1 cellular context compared by ENCODE assay signal in the genomic region with DNA sequence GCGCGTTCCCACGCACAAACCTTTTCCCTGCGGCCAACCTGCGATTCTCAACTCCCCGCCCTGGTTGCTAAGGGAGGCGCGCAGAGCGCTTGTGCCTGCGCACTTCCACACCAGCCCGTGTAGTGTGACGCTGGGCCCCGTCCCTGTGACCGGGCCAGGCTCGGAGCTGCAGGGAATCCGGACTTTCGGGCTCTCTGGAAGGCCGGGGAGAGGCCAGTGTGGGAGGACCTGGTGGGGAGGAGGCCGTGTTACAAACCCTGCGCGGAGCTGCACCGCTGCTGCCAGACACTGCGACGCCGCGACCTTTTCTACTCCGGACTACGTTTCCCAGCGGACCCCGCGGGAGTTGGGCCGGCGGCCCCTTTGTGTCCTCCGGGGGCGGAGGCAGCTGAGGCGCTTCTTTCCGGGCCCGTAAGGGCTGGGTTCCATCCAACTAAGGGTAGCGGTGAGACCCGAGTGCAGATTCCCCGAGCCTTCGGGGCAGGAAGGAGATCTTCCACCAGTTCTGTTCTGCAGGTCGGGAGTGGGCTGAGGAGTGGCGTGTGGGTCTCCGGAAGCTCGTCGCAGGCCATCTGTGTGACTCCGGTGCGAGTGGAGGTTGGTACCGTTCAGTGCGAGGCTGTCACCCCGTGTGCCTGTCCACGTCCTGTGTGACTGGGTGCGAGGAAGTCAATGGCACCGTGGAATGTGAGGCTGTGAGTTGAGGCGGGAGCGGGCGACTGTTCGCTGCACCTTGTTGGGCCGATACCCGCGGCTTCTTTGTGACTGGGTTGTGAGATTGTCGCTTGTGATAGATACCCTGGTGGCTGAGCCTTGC.
TF ChIP-seq lines count a peak whose summit lies in the region.

A gene (plus strand): TSS at position 396 of the 817 bp plus-strand sequence. CDS start 999 bp downstream, outside the sequence.

TF ChIP-seq in HEK293, 187 proteins besides CTCF, POLR2A, EP300 and RAD21 (continued from another document and continues in another):
- TF ChIP-seq, protein P1, sequence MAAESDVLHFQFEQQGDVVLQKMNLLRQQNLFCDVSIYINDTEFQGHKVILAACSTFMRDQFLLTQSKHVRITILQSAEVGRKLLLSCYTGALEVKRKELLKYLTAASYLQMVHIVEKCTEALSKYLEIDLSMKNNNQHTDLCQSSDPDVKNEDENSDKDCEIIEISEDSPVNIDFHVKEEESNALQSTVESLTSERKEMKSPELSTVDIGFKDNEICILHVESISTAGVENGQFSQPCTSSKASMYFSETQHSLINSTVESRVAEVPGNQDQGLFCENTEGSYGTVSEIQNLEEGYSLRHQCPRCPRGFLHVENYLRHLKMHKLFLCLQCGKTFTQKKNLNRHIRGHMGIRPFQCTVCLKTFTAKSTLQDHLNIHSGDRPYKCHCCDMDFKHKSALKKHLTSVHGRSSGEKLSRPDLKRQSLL (tag by site-specific recombination; IDR thresholded peaks at IDR 0.05): peak; percentile 52; the same call in 1 of the 2 replicates
- TF ChIP-seq ZBTB1 (tag by site-specific recombination; IDR thresholded peaks at IDR 0.05): no peak
- peak; percentile 92 for TF ChIP-seq KLF8 (tag by site-specific recombination; IDR thresholded peaks at IDR 0.05)
- TF ChIP-seq YY1 (tag by site-specific recombination; IDR thresholded peaks at IDR 0.05): peak; percentile 79
- TF ChIP-seq ZNF433 (tag by site-specific recombination; IDR thresholded peaks at IDR 0.05; ENCODE audit: low read depth): no peak
- TF ChIP-seq RBAK (tag by site-specific recombination; IDR thresholded peaks at IDR 0.05): no peak
- TF ChIP-seq ZNF391 (tag by site-specific recombination; IDR thresholded peaks at IDR 0.05; ENCODE audit: borderline replicate concordance, low read depth): peak; percentile 91; the same call in 1 of the 2 replicates
- no peak for TF ChIP-seq MEIS1 (CRISPR knock-in tag; IDR thresholded peaks at IDR 0.05; ENCODE audit: borderline replicate concordance)
- no peak for TF ChIP-seq GFI1B (tag by site-specific recombination; IDR thresholded peaks at IDR 0.05)
- TF ChIP-seq, protein P2, sequence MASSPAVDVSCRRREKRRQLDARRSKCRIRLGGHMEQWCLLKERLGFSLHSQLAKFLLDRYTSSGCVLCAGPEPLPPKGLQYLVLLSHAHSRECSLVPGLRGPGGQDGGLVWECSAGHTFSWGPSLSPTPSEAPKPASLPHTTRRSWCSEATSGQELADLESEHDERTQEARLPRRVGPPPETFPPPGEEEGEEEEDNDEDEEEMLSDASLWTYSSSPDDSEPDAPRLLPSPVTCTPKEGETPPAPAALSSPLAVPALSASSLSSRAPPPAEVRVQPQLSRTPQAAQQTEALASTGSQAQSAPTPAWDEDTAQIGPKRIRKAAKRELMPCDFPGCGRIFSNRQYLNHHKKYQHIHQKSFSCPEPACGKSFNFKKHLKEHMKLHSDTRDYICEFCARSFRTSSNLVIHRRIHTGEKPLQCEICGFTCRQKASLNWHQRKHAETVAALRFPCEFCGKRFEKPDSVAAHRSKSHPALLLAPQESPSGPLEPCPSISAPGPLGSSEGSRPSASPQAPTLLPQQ (tag by site-specific recombination; IDR thresholded peaks at IDR 0.05): no peak; the same call in none of the 2 replicates
- TF ChIP-seq, protein P3, sequence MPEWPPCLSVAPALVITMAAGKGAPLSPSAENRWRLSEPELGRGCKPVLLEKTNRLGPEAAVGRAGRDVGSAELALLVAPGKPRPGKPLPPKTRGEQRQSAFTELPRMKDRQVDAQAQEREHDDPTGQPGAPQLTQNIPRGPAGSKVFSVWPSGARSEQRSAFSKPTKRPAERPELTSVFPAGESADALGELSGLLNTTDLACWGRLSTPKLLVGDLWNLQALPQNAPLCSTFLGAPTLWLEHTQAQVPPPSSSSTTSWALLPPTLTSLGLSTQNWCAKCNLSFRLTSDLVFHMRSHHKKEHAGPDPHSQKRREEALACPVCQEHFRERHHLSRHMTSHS (tag by site-specific recombination; IDR thresholded peaks at IDR 0.05): no peak; the same call in 1 of the 2 replicates
- TF ChIP-seq ZNF707 (tag by site-specific recombination; IDR thresholded peaks at IDR 0.05): no peak
- TF ChIP-seq, protein P4, sequence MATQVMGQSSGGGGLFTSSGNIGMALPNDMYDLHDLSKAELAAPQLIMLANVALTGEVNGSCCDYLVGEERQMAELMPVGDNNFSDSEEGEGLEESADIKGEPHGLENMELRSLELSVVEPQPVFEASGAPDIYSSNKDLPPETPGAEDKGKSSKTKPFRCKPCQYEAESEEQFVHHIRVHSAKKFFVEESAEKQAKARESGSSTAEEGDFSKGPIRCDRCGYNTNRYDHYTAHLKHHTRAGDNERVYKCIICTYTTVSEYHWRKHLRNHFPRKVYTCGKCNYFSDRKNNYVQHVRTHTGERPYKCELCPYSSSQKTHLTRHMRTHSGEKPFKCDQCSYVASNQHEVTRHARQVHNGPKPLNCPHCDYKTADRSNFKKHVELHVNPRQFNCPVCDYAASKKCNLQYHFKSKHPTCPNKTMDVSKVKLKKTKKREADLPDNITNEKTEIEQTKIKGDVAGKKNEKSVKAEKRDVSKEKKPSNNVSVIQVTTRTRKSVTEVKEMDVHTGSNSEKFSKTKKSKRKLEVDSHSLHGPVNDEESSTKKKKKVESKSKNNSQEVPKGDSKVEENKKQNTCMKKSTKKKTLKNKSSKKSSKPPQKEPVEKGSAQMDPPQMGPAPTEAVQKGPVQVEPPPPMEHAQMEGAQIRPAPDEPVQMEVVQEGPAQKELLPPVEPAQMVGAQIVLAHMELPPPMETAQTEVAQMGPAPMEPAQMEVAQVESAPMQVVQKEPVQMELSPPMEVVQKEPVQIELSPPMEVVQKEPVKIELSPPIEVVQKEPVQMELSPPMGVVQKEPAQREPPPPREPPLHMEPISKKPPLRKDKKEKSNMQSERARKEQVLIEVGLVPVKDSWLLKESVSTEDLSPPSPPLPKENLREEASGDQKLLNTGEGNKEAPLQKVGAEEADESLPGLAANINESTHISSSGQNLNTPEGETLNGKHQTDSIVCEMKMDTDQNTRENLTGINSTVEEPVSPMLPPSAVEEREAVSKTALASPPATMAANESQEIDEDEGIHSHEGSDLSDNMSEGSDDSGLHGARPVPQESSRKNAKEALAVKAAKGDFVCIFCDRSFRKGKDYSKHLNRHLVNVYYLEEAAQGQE (tag by site-specific recombination; IDR thresholded peaks at IDR 0.05): peak; percentile 49; the same call in 1 of the 2 replicates
- TF ChIP-seq ZSCAN30 (tag by site-specific recombination; IDR thresholded peaks at IDR 0.05): peak; percentile 99
- 0 out of 2 replicates have a peak, but pooled peaks have one; percentile 52 for TF ChIP-seq KLF7 (tag by site-specific recombination; IDR thresholded peaks at IDR 0.05; ENCODE audit: borderline replicate concordance)
- 0 out of 2 replicates have a peak, but pooled peaks have one; percentile 18 for TF ChIP-seq ZNF548 (tag by site-specific recombination; IDR thresholded peaks at IDR 0.05)
- TF ChIP-seq FEZF1 (tag by site-specific recombination; IDR thresholded peaks at IDR 0.05): peak; percentile 74
- no peak for TF ChIP-seq ZNF530 (tag by site-specific recombination; IDR thresholded peaks at IDR 0.05; ENCODE audit: low read depth)
- TF ChIP-seq, protein P5, sequence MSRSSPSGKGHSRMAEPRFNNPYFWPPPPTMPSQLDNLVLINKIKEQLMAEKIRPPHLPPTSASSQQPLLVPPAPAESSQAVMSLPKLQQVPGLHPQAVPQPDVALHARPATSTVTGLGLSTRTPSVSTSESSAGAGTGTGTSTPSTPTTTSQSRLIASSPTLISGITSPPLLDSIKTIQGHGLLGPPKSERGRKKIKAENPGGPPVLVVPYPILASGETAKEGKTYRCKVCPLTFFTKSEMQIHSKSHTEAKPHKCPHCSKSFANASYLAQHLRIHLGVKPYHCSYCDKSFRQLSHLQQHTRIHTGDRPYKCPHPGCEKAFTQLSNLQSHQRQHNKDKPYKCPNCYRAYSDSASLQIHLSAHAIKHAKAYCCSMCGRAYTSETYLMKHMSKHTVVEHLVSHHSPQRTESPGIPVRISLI (tag by site-specific recombination; IDR thresholded peaks at IDR 0.05): no peak
- TF ChIP-seq ZNF677 (tag by site-specific recombination; IDR thresholded peaks at IDR 0.05): no peak
- TF ChIP-seq ZNF768 (tag by site-specific recombination; IDR thresholded peaks at IDR 0.05): no peak
- peak; percentile 89 for TF ChIP-seq ZFHX2 (tag by site-specific recombination; conservative IDR thresholded peaks at IDR 0.05)
- peak; percentile 86 for TF ChIP-seq ZNF24 (tag by site-specific recombination; IDR thresholded peaks at IDR 0.05)
- peak; percentile 72; the same call in 1 of the 2 replicates for TF ChIP-seq YY2 (tag by site-specific recombination; IDR thresholded peaks at IDR 0.05)
- TF ChIP-seq KLF1 (tag by site-specific recombination; IDR thresholded peaks at IDR 0.05): no peak; the same call in 1 of the 2 replicates
- TF ChIP-seq, protein P6, sequence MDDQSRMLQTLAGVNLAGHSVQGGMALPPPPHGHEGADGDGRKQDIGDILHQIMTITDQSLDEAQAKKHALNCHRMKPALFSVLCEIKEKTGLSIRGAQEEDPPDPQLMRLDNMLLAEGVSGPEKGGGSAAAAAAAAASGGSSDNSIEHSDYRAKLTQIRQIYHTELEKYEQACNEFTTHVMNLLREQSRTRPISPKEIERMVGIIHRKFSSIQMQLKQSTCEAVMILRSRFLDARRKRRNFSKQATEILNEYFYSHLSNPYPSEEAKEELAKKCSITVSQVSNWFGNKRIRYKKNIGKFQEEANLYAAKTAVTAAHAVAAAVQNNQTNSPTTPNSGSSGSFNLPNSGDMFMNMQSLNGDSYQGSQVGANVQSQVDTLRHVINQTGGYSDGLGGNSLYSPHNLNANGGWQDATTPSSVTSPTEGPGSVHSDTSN (CRISPR knock-in tag; IDR thresholded peaks at IDR 0.05): peak; percentile 76; the same call in 1 of the 2 replicates
- 0 out of 2 replicates have a peak, but pooled peaks have one; percentile 13 for TF ChIP-seq ZSCAN23 (tag by site-specific recombination; IDR thresholded peaks at IDR 0.05)
- peak; percentile 79; the same call in 1 of the 2 replicates for TF ChIP-seq ZNF184 (tag by site-specific recombination; IDR thresholded peaks at IDR 0.05)
- peak; percentile 39; the same call in 1 of the 2 replicates for TF ChIP-seq ZNF133 (tag by site-specific recombination; IDR thresholded peaks at IDR 0.05)
- TF ChIP-seq, protein P7, sequence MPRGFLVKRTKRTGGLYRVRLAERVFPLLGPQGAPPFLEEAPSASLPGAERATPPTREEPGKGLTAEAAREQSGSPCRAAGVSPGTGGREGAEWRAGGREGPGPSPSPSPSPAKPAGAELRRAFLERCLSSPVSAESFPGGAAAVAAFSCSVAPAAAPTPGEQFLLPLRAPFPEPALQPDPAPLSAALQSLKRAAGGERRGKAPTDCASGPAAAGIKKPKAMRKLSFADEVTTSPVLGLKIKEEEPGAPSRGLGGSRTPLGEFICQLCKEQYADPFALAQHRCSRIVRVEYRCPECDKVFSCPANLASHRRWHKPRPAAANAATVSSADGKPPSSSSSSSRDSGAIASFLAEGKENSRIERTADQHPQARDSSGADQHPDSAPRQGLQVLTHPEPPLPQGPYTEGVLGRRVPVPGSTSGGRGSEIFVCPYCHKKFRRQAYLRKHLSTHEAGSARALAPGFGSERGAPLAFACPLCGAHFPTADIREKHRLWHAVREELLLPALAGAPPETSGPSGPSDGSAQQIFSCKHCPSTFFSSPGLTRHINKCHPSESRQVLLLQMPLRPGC (tag by site-specific recombination; IDR thresholded peaks at IDR 0.05): no peak; the same call in 1 of the 2 replicates
- peak; percentile 79; the same call in 1 of the 2 replicates for TF ChIP-seq ZNF792 (tag by site-specific recombination; IDR thresholded peaks at IDR 0.05)
- TF ChIP-seq ZNF366 (tag by site-specific recombination; conservative IDR thresholded peaks at IDR 0.05): peak; percentile 34
- TF ChIP-seq, protein P8, sequence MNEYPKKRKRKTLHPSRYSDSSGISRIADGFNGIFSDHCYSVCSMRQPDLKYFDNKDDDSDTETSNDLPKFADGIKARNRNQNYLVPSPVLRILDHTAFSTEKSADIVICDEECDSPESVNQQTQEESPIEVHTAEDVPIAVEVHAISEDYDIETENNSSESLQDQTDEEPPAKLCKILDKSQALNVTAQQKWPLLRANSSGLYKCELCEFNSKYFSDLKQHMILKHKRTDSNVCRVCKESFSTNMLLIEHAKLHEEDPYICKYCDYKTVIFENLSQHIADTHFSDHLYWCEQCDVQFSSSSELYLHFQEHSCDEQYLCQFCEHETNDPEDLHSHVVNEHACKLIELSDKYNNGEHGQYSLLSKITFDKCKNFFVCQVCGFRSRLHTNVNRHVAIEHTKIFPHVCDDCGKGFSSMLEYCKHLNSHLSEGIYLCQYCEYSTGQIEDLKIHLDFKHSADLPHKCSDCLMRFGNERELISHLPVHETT (tag by site-specific recombination; IDR thresholded peaks at IDR 0.05): no peak; the same call in 1 of the 2 replicates
- no peak for TF ChIP-seq SETDB1 (IDR thresholded peaks at IDR 0.05; ENCODE audit: insufficient read length, low read length)
- peak; percentile 100 for TF ChIP-seq ZNF335 (tag by site-specific recombination; conservative IDR thresholded peaks at IDR 0.05)
- no peak for TF ChIP-seq ZNF624 (tag by site-specific recombination; IDR thresholded peaks at IDR 0.05)
- peak; percentile 71; the same call in 1 of the 2 replicates for TF ChIP-seq REPIN1 (tag by site-specific recombination; IDR thresholded peaks at IDR 0.05; ENCODE audit: low read depth)
- TF ChIP-seq, protein P9, sequence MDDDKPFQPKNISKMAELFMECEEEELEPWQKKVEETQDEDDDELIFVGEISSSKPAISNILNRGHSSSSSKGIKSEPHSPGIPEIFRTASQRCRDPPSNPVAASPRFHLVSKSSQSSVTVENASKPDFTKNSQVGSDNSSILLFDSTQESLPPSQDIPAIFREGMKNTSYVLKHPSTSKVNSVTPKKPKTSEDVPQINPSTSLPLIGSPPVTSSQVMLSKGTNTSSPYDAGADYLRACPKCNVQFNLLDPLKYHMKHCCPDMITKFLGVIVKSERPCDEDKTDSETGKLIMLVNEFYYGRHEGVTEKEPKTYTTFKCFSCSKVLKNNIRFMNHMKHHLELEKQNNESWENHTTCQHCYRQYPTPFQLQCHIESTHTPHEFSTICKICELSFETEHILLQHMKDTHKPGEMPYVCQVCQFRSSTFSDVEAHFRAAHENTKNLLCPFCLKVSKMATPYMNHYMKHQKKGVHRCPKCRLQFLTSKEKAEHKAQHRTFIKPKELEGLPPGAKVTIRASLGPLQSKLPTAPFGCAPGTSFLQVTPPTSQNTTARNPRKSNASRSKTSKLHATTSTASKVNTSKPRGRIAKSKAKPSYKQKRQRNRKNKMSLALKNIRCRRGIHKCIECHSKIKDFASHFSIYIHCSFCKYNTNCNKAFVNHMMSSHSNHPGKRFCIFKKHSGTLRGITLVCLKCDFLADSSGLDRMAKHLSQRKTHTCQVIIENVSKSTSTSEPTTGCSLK (tag by site-specific recombination; IDR thresholded peaks at IDR 0.05): no peak
- no peak for TF ChIP-seq ZNF423 (tag by site-specific recombination; IDR thresholded peaks at IDR 0.05)
- TF ChIP-seq GLI4 (tag by site-specific recombination; IDR thresholded peaks at IDR 0.05): no peak; the same call in 1 of the 2 replicates
- TF ChIP-seq ZNF155 (tag by site-specific recombination; IDR thresholded peaks at IDR 0.05): no peak; the same call in 1 of the 2 replicates
- no peak for TF ChIP-seq ZNF658 (tag by site-specific recombination; IDR thresholded peaks at IDR 0.05)
- TF ChIP-seq ZXDB (tag by site-specific recombination; IDR thresholded peaks at IDR 0.05): peak; percentile 98
- 0 out of 2 replicates have a peak, but pooled peaks have one; percentile 38 for TF ChIP-seq ZNF664 (tag by site-specific recombination; IDR thresholded peaks at IDR 0.05)
- peak; percentile 72 for TF ChIP-seq GLIS2 (tag by site-specific recombination; IDR thresholded peaks at IDR 0.05)
- peak; percentile 88 for TF ChIP-seq EGR2 (tag by site-specific recombination; IDR thresholded peaks at IDR 0.05; ENCODE audit: low read depth)
- no peak for TF ChIP-seq ZNF701 (tag by site-specific recombination; IDR thresholded peaks at IDR 0.05)
- TF ChIP-seq SP7 (tag by site-specific recombination; IDR thresholded peaks at IDR 0.05): peak; percentile 83; the same call in 1 of the 2 replicates
- peak; percentile 97 for TF ChIP-seq ZNF600 (tag by site-specific recombination; IDR thresholded peaks at IDR 0.05)
